ENCODE assay signal across 1 cellular context in genomic region chr17:58232707-58233156, GRCh38.
TF ChIP-seq lines count a peak whose summit lies in the region.

No MANE protein-coding gene starts in this region.

TF ChIP-seq in K562, 482 proteins besides CTCF, POLR2A, EP300 and RAD21 (continues in another document):
- TF ChIP-seq GABPB1 (CRISPR knock-in tag; IDR thresholded peaks at IDR 0.05) (peak; percentile 63), JUN (IDR thresholded peaks at IDR 0.05; ENCODE audit: borderline replicate concordance, low read depth, low read length) (peak; percentile 25; the same call in 1 of the 2 replicates), JUN (CRISPR knock-in tag; IDR thresholded peaks at IDR 0.05; ENCODE audit: borderline replicate concordance) (no peak), DDX20 (tag; IDR thresholded peaks at IDR 0.05; ENCODE audit: low read depth) (no peak), SIN3B (IDR thresholded peaks at IDR 0.05; ENCODE audit: low read depth) (no peak), CBFA2T2 (conservative IDR thresholded peaks at IDR 0.05) (0 out of 2 replicates have a peak, but pooled peaks have one; percentile 11), ZFP36 (IDR thresholded peaks at IDR 0.05; ENCODE audit: low read depth, low read length, partially characterized antibody) (peak; percentile 60), ZNF717 (CRISPR knock-in tag; IDR thresholded peaks at IDR 0.05) (no peak), SIRT6 (IDR thresholded peaks at IDR 0.05; ENCODE audit: low read depth, low read length) (no peak), IRF2 (CRISPR knock-in tag; IDR thresholded peaks at IDR 0.05) (no peak), CBFA2T3 (IDR thresholded peaks at IDR 0.05) (peak; percentile 46), HES1 (IDR thresholded peaks at IDR 0.05; ENCODE audit: low read depth) (no peak), ARID2 (IDR thresholded peaks at IDR 0.05) (no peak), RBM15 (IDR thresholded peaks at IDR 0.05; ENCODE audit: insufficient read depth, low read length) (no peak), TOE1 (IDR thresholded peaks at IDR 0.05; ENCODE audit: borderline replicate concordance) (0 out of 2 replicates have a peak, but pooled peaks have one; percentile 20), TOE1 (CRISPR knock-in tag; IDR thresholded peaks at IDR 0.05; ENCODE audit: borderline replicate concordance, low read depth) (no peak), HDAC2 (IDR thresholded peaks at IDR 0.05) (0 out of 2 replicates have a peak, but pooled peaks have one; percentile 18), RBM25 (IDR thresholded peaks at IDR 0.05; ENCODE audit: low read depth, low read length, severe bottlenecking) (no peak), RBBP5 (IDR thresholded peaks at IDR 0.05; ENCODE audit: borderline replicate concordance, insufficient read depth, low read length, poor library complexity, severe bottlenecking) (no peak), POLR2AphosphoS2 (IDR thresholded peaks at IDR 0.05; ENCODE audit: low read length) (no peak), ZNF766 (CRISPR knock-in tag; conservative IDR thresholded peaks at IDR 0.05) (no peak), BACH1 (tag; IDR thresholded peaks at IDR 0.05) (no peak), MLX (CRISPR knock-in tag; conservative IDR thresholded peaks at IDR 0.05) (no peak), CREM (IDR thresholded peaks at IDR 0.05; ENCODE audit: low read depth) (peak; percentile 95), TAF7 (tag; IDR thresholded peaks at IDR 0.05) (no peak), USF2 (CRISPR knock-in tag; IDR thresholded peaks at IDR 0.05) (no peak), SMARCE1 (IDR thresholded peaks at IDR 0.05) (peak; percentile 33; the same call in 1 of the 2 replicates), RCOR1 (IDR thresholded peaks at IDR 0.05; ENCODE audit: borderline replicate concordance in 1 of 2, low read depth in 2 of 2, low read length in 2 of 2) (peak in 1 of 2 experiments; percentile 75; a peak in 2 of 4 replicates), IFI16 (CRISPR knock-in tag; IDR thresholded peaks at IDR 0.05) (no peak), FOXP1 (CRISPR knock-in tag; IDR thresholded peaks at IDR 0.05) (no peak), PRMT5 (CRISPR knock-in tag; IDR thresholded peaks at IDR 0.05) (no peak), RNF2 (IDR thresholded peaks at IDR 0.05) (no peak), XRCC3 (IDR thresholded peaks at IDR 0.05) (no peak), SMARCA5 (IDR thresholded peaks at IDR 0.05) (no peak), TAF1 (IDR thresholded peaks at IDR 0.05; ENCODE audit: control insufficient read depth, extremely low read depth, insufficient read depth, low read length, severe bottlenecking) (no peak), DACH1 (IDR thresholded peaks at IDR 0.05; ENCODE audit: partially characterized antibody) (no peak), HNRNPL (IDR thresholded peaks at IDR 0.05; ENCODE audit: low read depth, low read length) (no peak), MAFF (IDR thresholded peaks at IDR 0.05; ENCODE audit: low read length) (no peak), SRSF1 (IDR thresholded peaks at IDR 0.05; ENCODE audit: low read depth, low read length) (no peak), PRDM10 (IDR thresholded peaks at IDR 0.05; ENCODE audit: partially characterized antibody) (no peak), BHLHE40 (IDR thresholded peaks at IDR 0.05; ENCODE audit: low read length) (peak; percentile 61; the same call in 1 of the 2 replicates), ARID1B (IDR thresholded peaks at IDR 0.05) (peak; percentile 27; the same call in 1 of the 2 replicates), NCOA6 (IDR thresholded peaks at IDR 0.05) (no peak), ZNF280A (IDR thresholded peaks at IDR 0.05; ENCODE audit: low read depth, partially characterized antibody) (no peak), ZNF589 (CRISPR knock-in tag; IDR thresholded peaks at IDR 0.05; ENCODE audit: low read depth) (no peak), FOXO4 (CRISPR knock-in tag; IDR thresholded peaks at IDR 0.05) (no peak), KDM1A (IDR thresholded peaks at IDR 0.05) (peak in 1 of 2 experiments; percentile 14; a peak in 1 of 4 replicates), ZNF764 (CRISPR knock-in tag; IDR thresholded peaks at IDR 0.05; ENCODE audit: low read depth) (no peak), SMARCA4 (IDR thresholded peaks at IDR 0.05) (0 out of 2 replicates have a peak, but pooled peaks have one; percentile 29), ESRRA (IDR thresholded peaks at IDR 0.05; ENCODE audit: borderline replicate concordance, low read depth) (no peak), FOXK2 (conservative IDR thresholded peaks at IDR 0.05 in 1 of 2, IDR thresholded peaks at IDR 0.05 in 1 of 2; ENCODE audit: low read depth in 2 of 2) (no peak), HINFP (tag; conservative IDR thresholded peaks at IDR 0.05; ENCODE audit: low read depth) (no peak), PTTG1 (tag; IDR thresholded peaks at IDR 0.05; ENCODE audit: low read depth) (no peak), ATF1 (CRISPR knock-in tag; IDR thresholded peaks at IDR 0.05) (no peak), ATF1 (tag; IDR thresholded peaks at IDR 0.05) (peak; percentile 82), HNRNPH1 (optimal IDR thresholded peaks at IDR 0.05; ENCODE audit: low read depth, low read length) (no peak), ZBTB8A (IDR thresholded peaks at IDR 0.05; ENCODE audit: partially characterized antibody) (no peak), FUS (optimal IDR thresholded peaks at IDR 0.05; ENCODE audit: low read depth, low read length) (no peak), NRF1 (conservative IDR thresholded peaks at IDR 0.05 in 1 of 2, IDR thresholded peaks at IDR 0.05 in 1 of 2) (peak; percentile 24; a peak in 2 of 4 replicates), ZNF143 (CRISPR knock-in tag; IDR thresholded peaks at IDR 0.05) (no peak), NCOA1 (IDR thresholded peaks at IDR 0.05; ENCODE audit: low read depth) (peak; percentile 66; the same call in 1 of the 2 replicates), ZNF133 (CRISPR knock-in tag; IDR thresholded peaks at IDR 0.05) (no peak), NFXL1 (CRISPR knock-in tag; IDR thresholded peaks at IDR 0.05) (no peak), THRB (CRISPR knock-in tag; conservative IDR thresholded peaks at IDR 0.05) (no peak), SLC30A9 (CRISPR knock-in tag; IDR thresholded peaks at IDR 0.05) (no peak), JUND (IDR thresholded peaks at IDR 0.05; ENCODE audit: borderline replicate concordance, low read depth, low read length) (peak; percentile 61), JUND (tag; IDR thresholded peaks at IDR 0.05; ENCODE audit: borderline replicate concordance, low read depth, low read length) (peak; percentile 58; the same call in 1 of the 3 replicates), TBP (optimal IDR thresholded peaks at IDR 0.05; ENCODE audit: low read depth, low read length) (no peak), ILF3 (IDR thresholded peaks at IDR 0.05; ENCODE audit: borderline replicate concordance) (no peak), SPI1 (IDR thresholded peaks at IDR 0.05; ENCODE audit: borderline replicate concordance, low read depth, low read length) (peak; percentile 61; the same call in 1 of the 2 replicates), KAT7 (CRISPR knock-in tag; IDR thresholded peaks at IDR 0.05; ENCODE audit: borderline replicate concordance) (no peak), SRSF7 (optimal IDR thresholded peaks at IDR 0.05; ENCODE audit: low read depth, low read length) (no peak), GTF2A2 (tag; IDR thresholded peaks at IDR 0.05) (no peak), CBX8 (IDR thresholded peaks at IDR 0.05; ENCODE audit: borderline replicate concordance, extremely low read depth, low read depth, low read length, poor library complexity, severe bottlenecking) (no peak), ZFX (CRISPR knock-in tag; IDR thresholded peaks at IDR 0.05) (no peak), SUPT5H (IDR thresholded peaks at IDR 0.05) (no peak), SMC3 (conservative IDR thresholded peaks at IDR 0.05; ENCODE audit: insufficient read depth, low read depth, low read length) (no peak), FOXK1 (CRISPR knock-in tag; IDR thresholded peaks at IDR 0.05; ENCODE audit: borderline replicate concordance) (no peak)
